15 cellular contexts compared by ENCODE assay signal in genomic region chr12:3055712-3056467, GRCh38. TPM values are rescaled to one million over a fixed set of nuclear protein-coding genes. Genes with fewer than 3 reads are reported as not detected.
DNase-seq lines count a peak whose midpoint lies in the region; ATAC-seq and TF ChIP-seq lines count a peak whose summit lies in the region.
"Had no signal": no experiment of that assay in that cellular context is flagged by ENCODE, and none has a peak within 500 bp of the region (broad histone marks: within the 10 kb centered on the region; RNA-seq: fewer than 3 reads in every experiment).

No MANE protein-coding gene starts in this region.

- intact Hi-C loops in spleen (cut with DNase I; ENCODE audit: low total_unique reads), result no loop called here

- POLR2A ChIA-PET in HEK293 (lab: Yijun Ruan, JAX), result no interaction called here

- no peak for TF ChIP-seq POLR2A in spleen (IDR thresholded peaks at IDR 0.05)

- ATAC-seq in GM21423 (IDR thresholded peaks at IDR 0.05; ENCODE audit: unreplicated experiment), result no peak
- ATAC-seq: activated naive CD4-positive, alpha-beta T cell treated with anti-CD3 and anti-CD28 coated beads, Interleukin-2, amount 50 U/mL, for 72 hours had no signal

- H3K9me3 ChIP-seq in HEK293 (ENCODE audit: control insufficient read depth, insufficient read depth, low read depth, low read length), result no peaks in the 10 kb centered on the region
- H3K9me3 ChIP-seq in adipocyte (ENCODE audit: control insufficient read depth, low read length), result no peaks in the 10 kb centered on the region
- H3K9me3 ChIP-seq in spleen, result no peaks in the 10 kb centered on the region
- H3K9me3 ChIP-seq: ovary had no signal

- H3K36me3 ChIP-seq in HEK293 (ENCODE audit: control insufficient read depth in 2 of 2, insufficient read depth in 1 of 2, low read length in 2 of 2) (no peaks in the 10 kb centered on the region), adipocyte (ENCODE audit: control insufficient read depth, insufficient read depth, low read length, severe bottlenecking) (no peaks in the 10 kb centered on the region), spleen (no peaks in the 10 kb centered on the region)
- H3K36me3 ChIP-seq: ovary had no signal

- peak overlapping the region; percentile 13 for H3K9ac ChIP-seq in adipocyte (ENCODE audit: low read length)
- H3K9ac ChIP-seq: GM23248 had no signal

- TF ChIP-seq CTCF in HEK293 (tag by site-specific recombination; IDR thresholded peaks at IDR 0.05) (no peak), spleen (IDR thresholded peaks at IDR 0.05 in 8 of 11, conservative IDR thresholded peaks at IDR 0.05 in 3 of 11) (no peak)

- H3K4me3 ChIP-seq in HEK293 (ENCODE audit: low read depth, low read length) (no peak overlapping the region), adipocyte (ENCODE audit: low read length) (no peak overlapping the region), spleen (no peak overlapping the region)
- H3K4me3 ChIP-seq: GM23248, ovary had no signal

- WGBS in spleen, 5 donors, result 84 to 88% (median 87%) methylated on average over 8 of the region's 8 CpGs

- no peaks in the 10 kb centered on the region for H3K27me3 ChIP-seq in adipocyte (replicated peaks; ENCODE audit: control insufficient read depth, insufficient read depth, low read length)
- H3K27me3 ChIP-seq in spleen (replicated peaks in 1 of 7), result peaks cover 0 to 15% (median 0%) of the 10 kb centered on the region in 7 donors
- H3K27me3 ChIP-seq: ovary had no signal

- no peak overlapping the region for H3K27ac ChIP-seq in HEK293 (ENCODE audit: extremely low read depth, low read depth, low read length)
- H3K27ac ChIP-seq in spleen, result no peak overlapping the region
- H3K27ac ChIP-seq: GM23248 had no signal

- CTCF ChIA-PET in HEK293 (lab: Yijun Ruan, JAX), result interaction anchor here (1.7 to 3.7 kb wide), 2 partner anchors 14 to 17 kb away, joined by 5 to 17 read pairs; no protein-coding TSS in a partner anchor

- H3K4me1 ChIP-seq in HEK293 (ENCODE audit: control insufficient read depth, insufficient read depth, low read length) (no peaks in the 10 kb centered on the region), adipocyte (ENCODE audit: control insufficient read depth, insufficient read depth, low read length) (peaks cover 13% of the 10 kb centered on the region), spleen (no peaks in the 10 kb centered on the region)

- DNase-seq in adipocyte (ENCODE audit: low read depth), result no peak
- DNase-seq in left kidney (ENCODE audit: low read depth, low spot score), result peak; percentile 19
- peak; percentile 22 for DNase-seq in spleen
- DNase-seq in activated CD8-positive, alpha-beta memory T cell treated with anti-CD3 and anti-CD28 coated beads for 24 hours, result no peak
- DNase-seq in epidermal melanocyte (ENCODE audit: insufficient read length, low spot score), result no peak
- no peak for DNase-seq in activated gamma-delta T cell (lab: John Stamatoyannopoulos, UW)
- DNase-seq: activated CD8-positive, alpha-beta memory T cell treated with anti-CD3 and anti-CD28 coated beads, Interleukin-2, amount 50 U/mL, for 48 hours; C1 segment of cervical spinal cord; GM23248; NCI-H1930; NK-92 treated with Interleukin-12 subunit alpha and Interleukin-12 subunit beta, amount 100 ng/mL, for 24 hours had no signal

TF ChIP-seq in HEK293, 187 proteins besides CTCF, POLR2A, EP300 and RAD21:
- TF ChIP-seq BCL6B (tag by site-specific recombination; IDR thresholded peaks at IDR 0.05) (peak; percentile 72), ZXDB (tag by site-specific recombination; IDR thresholded peaks at IDR 0.05) (no peak)

RNA-seq across cellular contexts. Expression of gene TSPAN9, which starts 21.3 kb away (rescaled TPM):
- total RNA-seq in spleen, result 10 to 100 TPM; 22.7 to 51.1 (median 37.0) TPM
- 10 to 100 TPM in 1 of 3 donors, 1 to 10 TPM in 2; 3.6 to 13.5 (median 4.7) TPM for polyA plus RNA-seq in spleen

Comparison
In these comparisons a context has a peak if more than half of its experiments do, and no peak if none do; other contexts are left out.
1. DNase-seq: peak in left kidney (single experiment) and spleen (single experiment); none in adipocyte (single experiment), activated CD8-positive, alpha-beta memory T cell treated with anti-CD3 and anti-CD28 coated beads for 24 hours (single experiment), epidermal melanocyte (single experiment) and activated gamma-delta T cell (single experiment).